In the genomic region with DNA sequence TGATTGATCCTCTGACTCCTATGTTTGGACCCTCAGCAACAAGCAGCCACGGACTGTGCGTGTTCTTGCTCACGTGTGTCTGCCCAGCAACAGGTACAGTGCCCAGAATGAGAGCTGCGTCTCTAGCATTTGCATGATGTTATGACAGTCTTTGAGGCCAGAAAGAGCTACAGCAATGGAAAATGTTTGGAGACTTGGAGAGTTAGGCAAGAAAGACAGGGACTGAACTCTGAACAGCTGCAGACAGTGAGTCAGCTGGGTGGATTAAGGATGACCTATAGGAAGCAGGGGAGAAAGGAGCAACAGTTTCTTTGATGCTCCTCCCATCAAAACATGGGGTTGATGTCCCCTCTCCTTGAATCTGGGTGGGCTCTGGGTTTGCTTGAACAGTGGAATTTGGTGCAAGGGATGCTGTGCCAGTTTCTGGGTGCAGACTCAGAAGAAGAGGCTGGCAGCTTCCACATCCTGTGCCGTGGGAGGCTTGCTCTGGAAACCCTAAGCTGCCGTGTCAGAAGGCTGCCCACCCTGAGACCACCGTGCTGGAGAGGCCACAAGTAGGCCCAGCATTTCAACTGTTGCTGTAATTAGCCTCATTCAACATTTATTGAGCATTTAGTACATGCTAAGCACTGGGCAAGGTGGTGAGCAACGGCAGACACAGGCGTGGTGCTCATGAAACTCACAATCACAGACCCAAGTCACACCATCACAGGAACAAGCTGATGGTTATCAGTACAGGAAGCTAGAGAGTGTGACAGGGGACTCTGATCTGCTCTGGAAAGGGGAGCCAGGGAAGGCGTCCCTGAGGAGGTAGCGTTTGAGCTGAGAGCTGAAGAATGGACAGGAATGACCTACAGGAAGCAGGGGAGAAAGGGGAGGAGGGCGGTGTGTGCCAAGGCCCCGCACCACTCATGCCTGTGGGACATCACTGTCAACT, we compare ENCODE assay signal across 1 cellular context.
TF ChIP-seq lines count a peak whose summit lies in the region.

No MANE protein-coding gene starts in this region.

TF ChIP-seq in SK-N-SH, 30 proteins besides CTCF, POLR2A, EP300 and RAD21 (continued from another document):
- TF ChIP-seq, protein P1, sequence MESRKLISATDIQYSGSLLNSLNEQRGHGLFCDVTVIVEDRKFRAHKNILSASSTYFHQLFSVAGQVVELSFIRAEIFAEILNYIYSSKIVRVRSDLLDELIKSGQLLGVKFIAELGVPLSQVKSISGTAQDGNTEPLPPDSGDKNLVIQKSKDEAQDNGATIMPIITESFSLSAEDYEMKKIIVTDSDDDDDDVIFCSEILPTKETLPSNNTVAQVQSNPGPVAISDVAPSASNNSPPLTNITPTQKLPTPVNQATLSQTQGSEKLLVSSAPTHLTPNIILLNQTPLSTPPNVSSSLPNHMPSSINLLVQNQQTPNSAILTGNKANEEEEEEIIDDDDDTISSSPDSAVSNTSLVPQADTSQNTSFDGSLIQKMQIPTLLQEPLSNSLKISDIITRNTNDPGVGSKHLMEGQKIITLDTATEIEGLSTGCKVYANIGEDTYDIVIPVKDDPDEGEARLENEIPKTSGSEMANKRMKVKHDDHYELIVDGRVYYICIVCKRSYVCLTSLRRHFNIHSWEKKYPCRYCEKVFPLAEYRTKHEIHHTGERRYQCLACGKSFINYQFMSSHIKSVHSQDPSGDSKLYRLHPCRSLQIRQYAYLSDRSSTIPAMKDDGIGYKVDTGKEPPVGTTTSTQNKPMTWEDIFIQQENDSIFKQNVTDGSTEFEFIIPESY (IDR thresholded peaks at IDR 0.05; ENCODE audit: borderline replicate concordance, low read depth) = no peak
- TF ChIP-seq RXRA (IDR thresholded peaks at IDR 0.05; ENCODE audit: borderline replicate concordance, low read depth) = no peak
- no peak for TF ChIP-seq FOSL2 (IDR thresholded peaks at IDR 0.05; ENCODE audit: borderline replicate concordance, low read depth)
- TF ChIP-seq, protein P2, sequence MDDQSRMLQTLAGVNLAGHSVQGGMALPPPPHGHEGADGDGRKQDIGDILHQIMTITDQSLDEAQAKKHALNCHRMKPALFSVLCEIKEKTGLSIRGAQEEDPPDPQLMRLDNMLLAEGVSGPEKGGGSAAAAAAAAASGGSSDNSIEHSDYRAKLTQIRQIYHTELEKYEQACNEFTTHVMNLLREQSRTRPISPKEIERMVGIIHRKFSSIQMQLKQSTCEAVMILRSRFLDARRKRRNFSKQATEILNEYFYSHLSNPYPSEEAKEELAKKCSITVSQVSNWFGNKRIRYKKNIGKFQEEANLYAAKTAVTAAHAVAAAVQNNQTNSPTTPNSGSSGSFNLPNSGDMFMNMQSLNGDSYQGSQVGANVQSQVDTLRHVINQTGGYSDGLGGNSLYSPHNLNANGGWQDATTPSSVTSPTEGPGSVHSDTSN (IDR thresholded peaks at IDR 0.05) = no peak
- TF ChIP-seq, protein P3, sequence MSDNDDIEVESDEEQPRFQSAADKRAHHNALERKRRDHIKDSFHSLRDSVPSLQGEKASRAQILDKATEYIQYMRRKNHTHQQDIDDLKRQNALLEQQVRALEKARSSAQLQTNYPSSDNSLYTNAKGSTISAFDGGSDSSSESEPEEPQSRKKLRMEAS (IDR thresholded peaks at IDR 0.05; ENCODE audit: low read depth) = no peak
- no peak for TF ChIP-seq TAF1 (IDR thresholded peaks at IDR 0.05; ENCODE audit: borderline replicate concordance, low read depth, low read length)
- TF ChIP-seq SIN3A (IDR thresholded peaks at IDR 0.05; ENCODE audit: borderline replicate concordance, low read depth, low read length) = no peak
- TF ChIP-seq MXI1 (IDR thresholded peaks at IDR 0.05; ENCODE audit: low read depth, low read length) = no peak
- no peak for TF ChIP-seq POLR2AphosphoS5 (IDR thresholded peaks at IDR 0.05; ENCODE audit: low read depth, low read length)
- TF ChIP-seq NRF1 (IDR thresholded peaks at IDR 0.05; ENCODE audit: low read depth, low read length) = no peak
